In genomic region chr11:19315511-19315910, GRCh38 we compare ENCODE assay signal across 6 cellular contexts.
"Had no signal": no experiment of that assay in that cellular context is flagged by ENCODE, and none has a peak within 500 bp of the region (broad histone marks: within the 10 kb centered on the region; RNA-seq: fewer than 3 reads in every experiment).

No MANE protein-coding gene starts in this region.

- ATAC-seq: HepG2, K562 had no signal

- H3K4me3 ChIP-seq: K562 had no signal

- H3K27ac ChIP-seq: HL-60 had no signal

- DNase-seq: IMR-90, KBM-7, KG1 had no signal
